In genomic region chr5:96870094-96871021, GRCh38 we compare ENCODE assay signal across 8 cellular contexts. TPM values are rescaled to one million over a fixed set of nuclear protein-coding genes. Genes with fewer than 3 reads are reported as not detected.
DNase-seq lines count a peak whose midpoint lies in the region; ATAC-seq and TF ChIP-seq lines count a peak whose summit lies in the region.

No MANE protein-coding gene starts in this region.

- H3K9me3 ChIP-seq in HAP-1 (no peaks in the 10 kb centered on the region), osteoblast (ENCODE audit: low read depth, low read length) (no peaks in the 10 kb centered on the region)

- no peaks in the 10 kb centered on the region for H3K27me3 ChIP-seq in HAP-1 (ENCODE audit: low read depth)
- no peaks in the 10 kb centered on the region for H3K27me3 ChIP-seq in osteoblast (ENCODE audit: insufficient read depth, low read length)

- H3K27ac ChIP-seq in osteoblast (ENCODE audit: low read depth, low read length) = no peak overlapping the region

- no peaks in the 10 kb centered on the region for H3K79me2 ChIP-seq in osteoblast (ENCODE audit: insufficient read depth, low read length)

- ATAC-seq in GM18519 (IDR thresholded peaks at IDR 0.05; ENCODE audit: low FRiP score, unreplicated experiment) (peak; percentile 66), GM21576 (IDR thresholded peaks at IDR 0.05; ENCODE audit: unreplicated experiment) (peak; percentile 72), HG03565 (IDR thresholded peaks at IDR 0.05; ENCODE audit: unreplicated experiment) (peak; percentile 66)

- no peaks in the 10 kb centered on the region for H4K20me1 ChIP-seq in osteoblast (ENCODE audit: insufficient read depth, low read length)

- H3K4me2 ChIP-seq in osteoblast (ENCODE audit: insufficient read depth, low read length) = no peak overlapping the region

- H3K4me3 ChIP-seq in HAP-1 (no peak overlapping the region), osteoblast (ENCODE audit: insufficient read depth, low read length) (no peak overlapping the region)

- DNase-seq in fibroblast of peridontal ligament (ENCODE audit: extremely low read depth) (peak; percentile 54), retina (no peak), HAP-1 (ENCODE audit: low spot score in 2 of 2) (no peak), osteoblast (ENCODE audit: insufficient read length, low spot score, missing footprints) (no peak), HuH-7 (ENCODE audit: low spot score) (no peak)

- H3K36me3 ChIP-seq in HAP-1 (replicated peaks) (no peaks in the 10 kb centered on the region), osteoblast (ENCODE audit: insufficient read depth, low read length) (no peaks in the 10 kb centered on the region)

- H2AFZ ChIP-seq in osteoblast (ENCODE audit: low read length) = no peak overlapping the region

- H3K4me1 ChIP-seq in HAP-1 (no peaks in the 10 kb centered on the region), osteoblast (ENCODE audit: insufficient read depth, low read length) (peaks cover 5% of the 10 kb centered on the region)

- no peak for TF ChIP-seq CTCF in osteoblast (IDR thresholded peaks at IDR 0.05; ENCODE audit: extremely low read depth, low read depth, low read length)

- in situ Hi-C loops in HAP-1 (cut with MboI; ENCODE audit: low sequenced_read_pairs) = loop anchor here (10.0 kb wide), 1 partner anchor 274 kb away; the partner anchor contains the start of gene LIX1

RNA-seq across cellular contexts. Expression of gene ERAP2, which starts 5.9 kb away (rescaled TPM):
- 5.6 and 84.7 TPM in 2 replicates for total RNA-seq in osteoblast
